ENCODE assay signal across 8 cellular contexts in genomic region chr12:132327351-132328171, GRCh38. TPM values are rescaled to one million over a fixed set of nuclear protein-coding genes. Genes with fewer than 3 reads are reported as not detected.
DNase-seq lines count a peak whose midpoint lies in the region; ATAC-seq and TF ChIP-seq lines count a peak whose summit lies in the region.

No MANE protein-coding gene starts in this region.

- intact Hi-C loops in sciatic nerve (cut with DNase I) = no loop called here

- ATAC-seq in sciatic nerve (peak; percentile 90), HG03196 (IDR thresholded peaks at IDR 0.05; ENCODE audit: unreplicated experiment) (no peak), HG03521 (IDR thresholded peaks at IDR 0.05; ENCODE audit: unreplicated experiment) (no peak)

- TF ChIP-seq CTCF in fibroblast of villous mesenchyme (IDR thresholded peaks at IDR 0.05; ENCODE audit: insufficient read depth, low read depth, low read length) = no peak

- H3K4me3 ChIP-seq in fibroblast of villous mesenchyme (ENCODE audit: low read depth, low read length) = no peak overlapping the region

- peak; percentile 1 to 25 for DNase-seq in NOMO-1 (lab: John Stamatoyannopoulos, UW; ENCODE audit: unreplicated experiment in 2 of 2)
- DNase-seq in NOMO-1 treated with dmso at 0.1 percent for 144 hours (lab: John Stamatoyannopoulos, UW; ENCODE audit: unreplicated experiment) = no peak
- peak; percentile 55 for DNase-seq in activated CD8-positive, alpha-beta memory T cell treated with anti-CD3 and anti-CD28 coated beads, Interleukin-2, amount 50 U/mL, for 4 hours
- DNase-seq in fibroblast of villous mesenchyme (ENCODE audit: low read depth) = peak; percentile 70
- DNase-seq in sciatic nerve (ENCODE audit: low spot score) = no peak
- DNase-seq in NCI-H1048 (lab: John Stamatoyannopoulos, UW) = no peak

RNA-seq across cellular contexts. Expression of gene GALNT9, which starts 1.8 kb away (rescaled TPM):
- not detected in 2 replicates for total RNA-seq in fibroblast of villous mesenchyme
- not detected for total RNA-seq in sciatic nerve

Comparison
In these comparisons a context has a peak if more than half of its experiments do, and no peak if none do; other contexts are left out.
1. DNase-seq: peak in NOMO-1 (2 of 2), activated CD8-positive, alpha-beta memory T cell treated with anti-CD3 and anti-CD28 coated beads, Interleukin-2, amount 50 U/mL, for 4 hours (single experiment) and fibroblast of villous mesenchyme (single experiment); none in NOMO-1 treated with dmso at 0.1 percent for 144 hours (single experiment), sciatic nerve (single experiment) and NCI-H1048 (single experiment).